In the genomic region with DNA sequence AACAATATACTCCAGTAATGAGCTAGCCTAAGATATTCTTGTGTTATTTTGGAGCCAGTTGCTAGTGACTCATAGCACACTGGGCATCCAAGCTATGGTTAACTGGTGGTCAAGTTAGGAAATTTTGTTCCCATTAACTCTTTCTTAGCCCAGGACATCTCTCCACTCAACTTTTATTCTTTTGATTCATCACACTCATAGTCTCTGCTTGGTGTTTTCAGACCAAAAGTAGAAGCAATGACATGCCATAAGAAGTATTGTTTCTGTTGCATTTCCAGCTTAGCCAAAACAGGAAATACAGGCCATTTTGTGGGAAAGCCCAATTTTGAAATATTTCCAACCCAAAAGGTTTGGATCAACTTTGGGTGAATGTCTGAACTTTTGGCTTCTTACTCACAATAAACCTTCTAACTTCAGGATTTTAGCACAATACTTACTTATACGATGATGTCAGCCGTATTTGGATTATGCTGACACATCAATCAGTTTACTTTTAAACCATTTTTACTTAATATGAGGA, we compare ENCODE assay signal across 17 cellular contexts. TPM values are rescaled to one million over a fixed set of nuclear protein-coding genes. Genes with fewer than 3 reads are reported as not detected.
DNase-seq lines count a peak whose midpoint lies in the region; ATAC-seq and TF ChIP-seq lines count a peak whose summit lies in the region.
"Had no signal": no experiment of that assay in that cellular context is flagged by ENCODE, and none has a peak within 500 bp of the region (broad histone marks: within the 10 kb centered on the region; RNA-seq: fewer than 3 reads in every experiment).

No MANE protein-coding gene starts in this region.

- POLR2A ChIA-PET in MCF 10A (lab: Yijun Ruan, JAX), result no interaction called here

- ATAC-seq in aorta (ENCODE audit: low FRiP score), result peak; percentile 59

- DNase-seq in MCF 10A (ENCODE audit: unreplicated experiment) (peak; percentile 65), breast epithelium (ENCODE audit: low spot score in 2 of 2) (no peak), adipocyte (ENCODE audit: low read depth) (peak; percentile 48), fibroblast of the conjunctiva (ENCODE audit: low read depth) (peak; percentile 43), aorta (no peak), foreskin melanocyte (no peak), GM20000 (ENCODE audit: low spot score) (no peak), testis (no peak)
- DNase-seq: 8988T; activated CD4-positive, alpha-beta memory T cell treated with anti-CD3 and anti-CD28 coated beads for 36 hours; NCI-H524 treated with DMSO at 0.1 percent for 48 hours; Peyer's patch had no signal

- TF ChIP-seq CTCF in MCF 10A (IDR thresholded peaks at IDR 0.05; ENCODE audit: unreplicated experiment), result no peak
- TF ChIP-seq CTCF in breast epithelium (IDR thresholded peaks at IDR 0.05), result no peak
- TF ChIP-seq CTCF in GM20000 (IDR thresholded peaks at IDR 0.05; ENCODE audit: extremely low read depth, missing control alignments), result no peak
- TF ChIP-seq CTCF in testis (IDR thresholded peaks at IDR 0.05), result no peak

- no peaks in the 10 kb centered on the region for H3K9me3 ChIP-seq in breast epithelium
- H3K9me3 ChIP-seq in adipocyte (ENCODE audit: control insufficient read depth, low read length), result no peaks in the 10 kb centered on the region
- no peaks in the 10 kb centered on the region for H3K9me3 ChIP-seq in aorta (ENCODE audit: control insufficient read depth, low read length)
- H3K9me3 ChIP-seq in testis, result no peaks in the 10 kb centered on the region
- H3K9me3 ChIP-seq: neutrophil, Peyer's patch had no signal

- H3K4me1 Mint-ChIP-seq in MCF 10A (ENCODE audit: insufficient read depth, unreplicated experiment), result peaks cover 24% of the 10 kb centered on the region

- no peaks in the 10 kb centered on the region for H3K9me3 Mint-ChIP-seq in MCF 10A (ENCODE audit: unreplicated experiment)
- H3K9me3 Mint-ChIP-seq: activated CD4-positive, alpha-beta memory T cell treated with anti-CD3 and anti-CD28 coated beads for 36 hours; activated T-helper 2 cell treated with anti-CD3 and anti-CD28 coated beads, Interferon-gamma antibody, Interleukin-2, Interleukin-4, amounts not matched to agents 10 μg/mL and 5 μg/mL and 100 μg/mL, durations not matched to agents 14 hours and 24 hours and 36 hours; T-helper 2 cell treated with Interferon-gamma antibody and Interleukin-4, amounts not matched to agents 5 μg/mL and 100 μg/mL, for 36 hours had no signal

- H3K4me3 ChIP-seq in breast epithelium (no peak overlapping the region), adipocyte (ENCODE audit: low read length) (peak overlapping the region; percentile 60), aorta (ENCODE audit: low read length in 2 of 2) (no peak overlapping the region), testis (no peak overlapping the region)
- H3K4me3 ChIP-seq: cardiac muscle cell, Peyer's patch, smooth muscle cell had no signal

- no peak for TF ChIP-seq POLR2A in breast epithelium (IDR thresholded peaks at IDR 0.05)
- TF ChIP-seq POLR2A in testis (IDR thresholded peaks at IDR 0.05), result no peak

- no peaks in the 10 kb centered on the region for H3K27me3 ChIP-seq in breast epithelium
- H3K27me3 ChIP-seq in adipocyte (replicated peaks; ENCODE audit: control insufficient read depth, insufficient read depth, low read length), result no peaks in the 10 kb centered on the region
- H3K27me3 ChIP-seq in aorta (ENCODE audit: control insufficient read depth in 1 of 2, insufficient read depth in 2 of 2, low read length in 1 of 2), result no peaks in the 10 kb centered on the region
- H3K27me3 ChIP-seq in testis, result no peaks in the 10 kb centered on the region
- H3K27me3 ChIP-seq: cardiac muscle cell, neutrophil, Peyer's patch had no signal

- no peaks in the 10 kb centered on the region for H3K27me3 Mint-ChIP-seq in MCF 10A (ENCODE audit: insufficient read depth, unreplicated experiment)

- BruUV-seq in MCF 10A (replicated peaks; lab: Mats Ljungman, UMichigan), result no TSS peak

- H3K27ac ChIP-seq in breast epithelium (no peak overlapping the region), aorta (ENCODE audit: low read depth in 1 of 2, low read length in 2 of 2) (no peak overlapping the region), testis (no peak overlapping the region)
- H3K27ac ChIP-seq: cardiac muscle cell, neutrophil, Peyer's patch had no signal

- intact Hi-C loops in MCF 10A (cut with micrococcal nuclease) (no loop called here), breast epithelium (cut with DNase I; ENCODE audit: low total_unique reads) (no loop called here), aorta (cut with DNase I) (no loop called here), testis (cut with DNase I; ENCODE audit: low total_unique reads) (no loop called here)

- no peaks in the 10 kb centered on the region for H3K36me3 Mint-ChIP-seq in MCF 10A (ENCODE audit: insufficient read depth, unreplicated experiment)
- H3K36me3 Mint-ChIP-seq: activated CD4-positive, alpha-beta memory T cell treated with anti-CD3 and anti-CD28 coated beads for 36 hours had no signal

- H3K36me3 ChIP-seq in breast epithelium (no peaks in the 10 kb centered on the region), adipocyte (ENCODE audit: control insufficient read depth, insufficient read depth, low read length, severe bottlenecking) (no peaks in the 10 kb centered on the region), aorta (ENCODE audit: control insufficient read depth in 1 of 2, insufficient read depth in 2 of 2, low read length in 1 of 2) (no peaks in the 10 kb centered on the region), testis (ENCODE audit: low read depth, missing control alignments) (no peaks in the 10 kb centered on the region)
- H3K36me3 ChIP-seq: cardiac muscle cell, neutrophil, Peyer's patch had no signal

- CTCF ChIA-PET in MCF 10A (lab: Yijun Ruan, JAX), result interaction anchor here (0.9 kb wide), 1 partner anchor 87 kb away, joined by 4 read pairs; no protein-coding TSS in a partner anchor

- WGBS in aorta, 2 donors, result 49 to 60% methylated on average over 2 of the region's 2 CpGs
- WGBS in testis, 2 donors, result 92 to 94% methylated on average over 2 of the region's 2 CpGs

- no peak overlapping the region for H3K4me3 Mint-ChIP-seq in MCF 10A (ENCODE audit: unreplicated experiment)
- H3K4me3 Mint-ChIP-seq: activated CD4-positive, alpha-beta memory T cell treated with anti-CD3 and anti-CD28 coated beads for 36 hours; T-helper 2 cell treated with Interferon-gamma antibody and Interleukin-4, amounts not matched to agents 5 μg/mL and 100 μg/mL, for 36 hours had no signal

- H3K27ac Mint-ChIP-seq in MCF 10A (ENCODE audit: low read depth, unreplicated experiment), result peak overlapping the region; percentile 12
- H3K27ac Mint-ChIP-seq: activated CD4-positive, alpha-beta memory T cell treated with anti-CD3 and anti-CD28 coated beads for 36 hours; activated T-helper 2 cell treated with anti-CD3 and anti-CD28 coated beads, Interferon-gamma antibody, Interleukin-2, Interleukin-4, amounts not matched to agents 10 μg/mL and 5 μg/mL and 100 μg/mL, durations not matched to agents 14 hours and 24 hours and 36 hours; T-helper 2 cell treated with Interferon-gamma antibody and Interleukin-4, amounts not matched to agents 5 μg/mL and 100 μg/mL, for 36 hours had no signal

- H3K9ac ChIP-seq in adipocyte (ENCODE audit: low read length), result peak overlapping the region; percentile 50

- no peaks in the 10 kb centered on the region for H3K4me1 ChIP-seq in breast epithelium
- peaks cover 55% of the 10 kb centered on the region for H3K4me1 ChIP-seq in adipocyte (ENCODE audit: control insufficient read depth, insufficient read depth, low read length)
- H3K4me1 ChIP-seq in aorta (ENCODE audit: control insufficient read depth in 1 of 2, insufficient read depth in 2 of 2, low read length in 2 of 2), result peaks cover 3 to 9% of the 10 kb centered on the region in 2 donors
- H3K4me1 ChIP-seq in testis, result no peaks in the 10 kb centered on the region

RNA-seq across cellular contexts. Expression of a gene that starts 31.6 kb away (rescaled TPM):
- 10.9 and 49.4 TPM in 2 replicates for total RNA-seq in MCF 10A (2022)
- 100 to 1,000 TPM in 1 of 3 donors, 10 to 100 TPM in 2; 91.1 to 122 (median 95.0) TPM for total RNA-seq in breast epithelium
- total RNA-seq in aorta, result 1,000 to 10,000 TPM in 1 of 2 donors, 100 to 1,000 TPM in 1; 588 to 1,507 TPM
- 100 to 1,000 TPM; 221 to 957 TPM for polyA plus RNA-seq in aorta
- total RNA-seq in testis, result 10 to 100 TPM; 39.1 to 50.2 TPM
- polyA plus RNA-seq in testis (ENCODE audit: insufficient read depth, low read depth, low replicate concordance), result 50.4 TPM
- total RNA-seq: activated CD4-positive, alpha-beta memory T cell treated with anti-CD3 and anti-CD28 coated beads for 36 hours; activated T-helper 2 cell treated with anti-CD3 and anti-CD28 coated beads, Interferon-gamma antibody, Interleukin-2, Interleukin-4, amounts not matched to agents 10 μg/mL and 5 μg/mL and 100 μg/mL, durations not matched to agents 14 hours and 24 hours and 36 hours had no signal

Comparison
In these comparisons a context has a peak if more than half of its experiments do, and no peak if none do; other contexts are left out.
1. DNase-seq: peak in MCF 10A (single experiment), adipocyte (single experiment) and fibroblast of the conjunctiva (single experiment); none in breast epithelium (0 of 2), aorta (0 of 2), foreskin melanocyte (single experiment), GM20000 (single experiment) and testis (single experiment).
2. RNA of a gene that starts 31.6 kb away (total RNA-seq): 588 to 1,507 TPM in aorta; 91.1 to 122 TPM in breast epithelium, 39.1 to 50.2 TPM in testis and 10.9 to 49.4 TPM in MCF 10A; every median in the first group is over 4 times any median in the second.